In genomic region chr17:40548982-40549680, GRCh38 we compare ENCODE assay signal across 8 cellular contexts. TPM values are rescaled to one million over a fixed set of nuclear protein-coding genes. Genes with fewer than 3 reads are reported as not detected.
DNase-seq lines count a peak whose midpoint lies in the region; ATAC-seq and TF ChIP-seq lines count a peak whose summit lies in the region.

No MANE protein-coding gene starts in this region.

- H3K9me3 Mint-ChIP-seq in activated CD8-positive, alpha-beta T cell treated with anti-CD3 and anti-CD28 coated beads, Interleukin-2, amount 10 ng/mL, durations not matched to agents 7 days and 5 days (ENCODE audit: insufficient read depth), result no peaks in the 10 kb centered on the region

- H3K27ac ChIP-seq in gastrocnemius medialis, result peak overlapping the region; percentile 73 to 82 (median 76)

- peak; percentile 62 for DNase-seq in activated effector memory CD4-positive, alpha-beta T cell treated with anti-CD3 and anti-CD28 coated beads, Interleukin-2, amount 50 U/mL, for 16 hours
- DNase-seq in activated effector memory CD4-positive, alpha-beta T cell treated with Interleukin-2 at 50 U/mL for 16 hours, result no peak
- DNase-seq in activated CD8-positive, alpha-beta T cell treated with anti-CD3 and anti-CD28 coated beads, Interleukin-2, amount 10 ng/mL, durations not matched to agents 7 days and 5 days, result peak; percentile 25
- peak; percentile 96 for DNase-seq in foreskin fibroblast
- peak in 1 of 2 donors; percentile 62 for DNase-seq in gastrocnemius medialis

- intact Hi-C loops in gastrocnemius medialis (cut with DNase I; ENCODE audit: low total_unique reads), result no loop called here

- peaks cover 92% of the 10 kb centered on the region for H3K4me1 Mint-ChIP-seq in activated CD8-positive, alpha-beta T cell treated with anti-CD3 and anti-CD28 coated beads, Interleukin-2, amount 10 ng/mL, durations not matched to agents 7 days and 5 days (ENCODE audit: low read depth)

- in situ Hi-C loops in gastrocnemius medialis (cut with MboI; ENCODE audit: low sequenced_read_pairs in 4 of 4), result loop anchor here in 1 of 4 donors (25.0 kb wide), 1 partner anchor 112 kb away; the partner anchor contains the start of gene IGFBP4

- peaks cover 52% of the 10 kb centered on the region for H3K36me3 Mint-ChIP-seq in activated CD8-positive, alpha-beta T cell treated with anti-CD3 and anti-CD28 coated beads, Interleukin-2, amount 10 ng/mL, durations not matched to agents 7 days and 5 days (ENCODE audit: low read depth)

- H3K4me3 Mint-ChIP-seq in activated CD8-positive, alpha-beta T cell treated with anti-CD3 and anti-CD28 coated beads, Interleukin-2, amount 10 ng/mL, durations not matched to agents 7 days and 5 days, result peak overlapping the region; percentile 59

- TF ChIP-seq CTCF in foreskin fibroblast (IDR thresholded peaks at IDR 0.05; ENCODE audit: low read depth, low read length) (no peak), gastrocnemius medialis (IDR thresholded peaks at IDR 0.05 in 4 of 5, conservative IDR thresholded peaks at IDR 0.05 in 1 of 5) (no peak)

- POLR2A ChIA-PET in activated CD8-positive, alpha-beta T cell treated with anti-CD3 and anti-CD28 coated beads, Interleukin-2, amount 10 ng/mL, durations not matched to agents 7 days and 5 days (lab: Charles Lee), result interaction anchor here (0.9 to 20.0 kb wide), 8 partner anchors 9 to 186 kb away, joined by 3 to 454 read pairs (median 10); partner anchors contain the start of genes CCR7 and TOP2A

- no peaks in the 10 kb centered on the region for H3K36me3 ChIP-seq in gastrocnemius medialis

- CTCF ChIA-PET in activated CD8-positive, alpha-beta T cell treated with anti-CD3 and anti-CD28 coated beads, Interleukin-2, amount 10 ng/mL, durations not matched to agents 7 days and 5 days (lab: Charles Lee), result interaction anchor here (0.8 to 26.8 kb wide), 10 partner anchors 6 to 260 kb away, joined by 3 to 618 read pairs (median 6); partner anchors contain the start of gene CCR7

- H3K9me3 ChIP-seq in gastrocnemius medialis, result no peaks in the 10 kb centered on the region

- peak overlapping the region; percentile 93 for H3K27ac Mint-ChIP-seq in activated CD8-positive, alpha-beta T cell treated with anti-CD3 and anti-CD28 coated beads, Interleukin-2, amount 10 ng/mL, durations not matched to agents 7 days and 5 days

- TF ChIP-seq POLR2A in gastrocnemius medialis (IDR thresholded peaks at IDR 0.05), result no peak

- peaks cover 53 to 60% of the 10 kb centered on the region in 2 donors for H3K4me1 ChIP-seq in gastrocnemius medialis

- H3K4me3 ChIP-seq in foreskin fibroblast (ENCODE audit: low read depth in 1 of 2, low read length in 2 of 2) (no peak overlapping the region), gastrocnemius medialis (no peak overlapping the region)

- ATAC-seq in activated CD8-positive, alpha-beta T cell treated with anti-CD3 and anti-CD28 coated beads, Interleukin-2, amount 10 ng/mL, durations not matched to agents 7 days and 5 days, result no peak
- peak; percentile 39 to 48 for ATAC-seq in gastrocnemius medialis
- ATAC-seq in HG02938 (IDR thresholded peaks at IDR 0.05; ENCODE audit: unreplicated experiment), result no peak
- no peak for ATAC-seq in HG03045 (IDR thresholded peaks at IDR 0.05; ENCODE audit: unreplicated experiment)
- no peak for ATAC-seq in HG03135 (IDR thresholded peaks at IDR 0.05; ENCODE audit: unreplicated experiment)

- H3K27me3 ChIP-seq in gastrocnemius medialis, result no peaks in the 10 kb centered on the region

- no peaks in the 10 kb centered on the region for H3K27me3 Mint-ChIP-seq in activated CD8-positive, alpha-beta T cell treated with anti-CD3 and anti-CD28 coated beads, Interleukin-2, amount 10 ng/mL, durations not matched to agents 7 days and 5 days (ENCODE audit: low read depth)

RNA-seq across cellular contexts. Expression of gene CCR7, which starts 16.1 kb away (rescaled TPM):
- 100 to 1,000 TPM; 171 to 173 TPM for total RNA-seq in activated CD8-positive, alpha-beta T cell treated with anti-CD3 and anti-CD28 coated beads, Interleukin-2, amount 10 ng/mL, durations not matched to agents 7 days and 5 days
- total RNA-seq in gastrocnemius medialis, result under 1 TPM in 1 of 4 donors, not detected in 3; 0.11 TPM

RNA-seq across cellular contexts. Expression of gene TNS4, which starts 47.7 kb away (rescaled TPM):
- 1 to 10 TPM; 8.4 to 9.0 TPM for total RNA-seq in activated CD8-positive, alpha-beta T cell treated with anti-CD3 and anti-CD28 coated beads, Interleukin-2, amount 10 ng/mL, durations not matched to agents 7 days and 5 days
- total RNA-seq in gastrocnemius medialis, result under 1 TPM in 1 of 4 donors, not detected in 3; 0.18 TPM

Comparison
In these comparisons a context has a peak if more than half of its experiments do, and no peak if none do; other contexts are left out.
1. ATAC-seq: peak in gastrocnemius medialis (2 of 2); none in activated CD8-positive, alpha-beta T cell treated with anti-CD3 and anti-CD28 coated beads, Interleukin-2, amount 10 ng/mL, durations not matched to agents 7 days and 5 days (single experiment), HG02938 (single experiment), HG03045 (single experiment) and HG03135 (single experiment).
2. RNA of gene CCR7, which starts 16.1 kb away (total RNA-seq): 171 to 173 TPM in activated CD8-positive, alpha-beta T cell treated with anti-CD3 and anti-CD28 coated beads, Interleukin-2, amount 10 ng/mL, durations not matched to agents 7 days and 5 days; 0.11 TPM in gastrocnemius medialis; every median in the first group is over 100 times any median in the second.
3. RNA of gene TNS4, which starts 47.7 kb away (total RNA-seq): 8.4 to 9.0 TPM in activated CD8-positive, alpha-beta T cell treated with anti-CD3 and anti-CD28 coated beads, Interleukin-2, amount 10 ng/mL, durations not matched to agents 7 days and 5 days; 0.18 TPM in gastrocnemius medialis; every median in the first group is over 4 times any median in the second.